ENCODE assay signal across 8 cellular contexts in the genomic region with DNA sequence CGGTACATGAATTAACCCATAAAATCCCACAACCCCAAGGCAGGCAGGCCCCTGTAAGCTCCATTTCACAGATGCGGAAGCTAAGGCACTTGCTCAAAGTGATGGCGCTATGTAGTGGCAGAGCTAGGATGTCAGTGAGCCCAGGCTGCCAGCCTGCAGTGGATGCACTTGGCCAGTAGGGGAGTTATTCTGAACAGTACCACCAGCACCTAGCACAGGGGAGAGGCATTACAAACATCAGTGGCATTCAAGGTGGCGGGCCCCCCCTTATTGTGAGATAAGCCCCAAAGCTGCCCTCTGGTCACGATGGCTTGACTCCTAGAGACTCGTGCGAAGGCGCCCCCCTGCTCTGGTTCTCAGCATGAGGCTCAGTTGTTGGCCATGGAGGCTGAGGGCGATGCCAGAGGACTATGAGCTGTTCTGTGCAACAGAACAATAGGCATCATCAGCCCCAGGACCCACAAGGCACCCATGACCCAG. TPM values are rescaled to one million over a fixed set of nuclear protein-coding genes. Genes with fewer than 3 reads are reported as not detected.
A peak's percentile ranks its signal among the peaks of the same experiment; 100 is the strongest.
DNase-seq lines count a peak whose midpoint lies in the region; ATAC-seq and TF ChIP-seq lines count a peak whose summit lies in the region.

No MANE protein-coding gene starts in this region.

- H3K9me3 Mint-ChIP-seq in endodermal cell (no peaks in the 10 kb centered on the region), nephron (peaks cover 2% of the 10 kb centered on the region)

- H3K79me2 ChIP-seq in DND-41 (ENCODE audit: insufficient read depth, low read length): no peaks in the 10 kb centered on the region

- H2AFZ ChIP-seq in DND-41 (ENCODE audit: low read depth, low read length): no peak overlapping the region

- H3K36me3 ChIP-seq in DND-41 (ENCODE audit: insufficient read depth, low read length): peaks cover 62% of the 10 kb centered on the region
- H3K36me3 ChIP-seq in HAP-1 (replicated peaks): peaks cover 33% of the 10 kb centered on the region
- H3K36me3 ChIP-seq in endodermal cell (ENCODE audit: control insufficient read depth, insufficient read depth, low read length): peaks cover 86% of the 10 kb centered on the region

- DNase-seq in DND-41 (peak; percentile 45), HAP-1 (ENCODE audit: low spot score in 2 of 2) (peak; percentile 13 to 57), SKM-1 (lab: John Stamatoyannopoulos, UW; ENCODE audit: unreplicated experiment) (peak; percentile 10), endodermal cell (peak; percentile 89), ureter (ENCODE audit: low spot score) (no peak)

- peaks cover 10% of the 10 kb centered on the region; the same call in 1 of the 2 replicates for H4K20me1 ChIP-seq in DND-41 (ENCODE audit: insufficient read depth, low read length)

- H3K27ac Mint-ChIP-seq in endodermal cell: no peak overlapping the region
- H3K27ac Mint-ChIP-seq in nephron: no peak overlapping the region

- H3K27me3 Mint-ChIP-seq in endodermal cell (ENCODE audit: insufficient read depth): no peaks in the 10 kb centered on the region
- H3K27me3 Mint-ChIP-seq in nephron (ENCODE audit: low read depth): no peaks in the 10 kb centered on the region

- 93% methylated on average over 6 to 9 of the region's 9 CpGs for WGBS in endodermal cell (ENCODE audit: insufficient coverage in 1 of 2, insufficient read length in 1 of 2), 2 experiments

- H3K4me3 Mint-ChIP-seq in endodermal cell (no peak overlapping the region), nephron (no peak overlapping the region)

- ATAC-seq in DND-41 (ENCODE audit: insufficient read depth, low read depth) (peak; percentile 84), HG02588 (IDR thresholded peaks at IDR 0.05; ENCODE audit: unreplicated experiment) (no peak), HG02623 (IDR thresholded peaks at IDR 0.05; ENCODE audit: unreplicated experiment) (no peak)

- H3K36me3 Mint-ChIP-seq in endodermal cell (ENCODE audit: low read depth) (peaks cover 67% of the 10 kb centered on the region), nephron (ENCODE audit: low read depth) (peaks cover 78% of the 10 kb centered on the region)

- no peak overlapping the region for H3K4me3 ChIP-seq in DND-41 (ENCODE audit: low read depth in 1 of 2, low read length in 2 of 2)
- no peak overlapping the region for H3K4me3 ChIP-seq in HAP-1
- H3K4me3 ChIP-seq in endodermal cell (ENCODE audit: low read length): no peak overlapping the region

- H3K27ac ChIP-seq in DND-41 (ENCODE audit: low read length) (no peak overlapping the region), endodermal cell (ENCODE audit: low read depth, low read length) (no peak overlapping the region)

- H3K9me3 ChIP-seq in DND-41 (ENCODE audit: insufficient read depth, low read length, severe bottlenecking): no peaks in the 10 kb centered on the region
- H3K9me3 ChIP-seq in HAP-1: no peaks in the 10 kb centered on the region
- H3K9me3 ChIP-seq in endodermal cell (ENCODE audit: control insufficient read depth, low read length): no peaks in the 10 kb centered on the region

- TF ChIP-seq CTCF in DND-41 (IDR thresholded peaks at IDR 0.05; ENCODE audit: borderline replicate concordance, extremely low read depth, low read length, poor library complexity, severe bottlenecking): peak; percentile 79
- peak; percentile 82 for TF ChIP-seq CTCF in endodermal cell (conservative IDR thresholded peaks at IDR 0.05)
- TF ChIP-seq CTCF in nephron (IDR thresholded peaks at IDR 0.05; ENCODE audit: unreplicated experiment in 3 of 3): peak; percentile 44 to 56 (median 55)

- in situ Hi-C loops in HAP-1 (cut with MboI; ENCODE audit: low sequenced_read_pairs): no loop called here

- no peak overlapping the region for H3K9ac ChIP-seq in DND-41 (ENCODE audit: low read depth, low read length)
- H3K9ac ChIP-seq in endodermal cell (ENCODE audit: extremely low read depth, low read length, poor library complexity, severe bottlenecking): no peak overlapping the region

- peaks cover 13% of the 10 kb centered on the region for H3K4me1 Mint-ChIP-seq in endodermal cell
- peaks cover 11% of the 10 kb centered on the region for H3K4me1 Mint-ChIP-seq in nephron

- H3K4me2 ChIP-seq in DND-41 (ENCODE audit: insufficient read depth, low read length): no peak overlapping the region

- H3K27me3 ChIP-seq in DND-41 (ENCODE audit: insufficient read depth, low read length, poor library complexity): no peaks in the 10 kb centered on the region
- H3K27me3 ChIP-seq in HAP-1 (ENCODE audit: low read depth): no peaks in the 10 kb centered on the region
- H3K27me3 ChIP-seq in endodermal cell (ENCODE audit: control insufficient read depth, insufficient read depth, low read length, poor library complexity, severe bottlenecking): no peaks in the 10 kb centered on the region

- H3K4me1 ChIP-seq in DND-41 (ENCODE audit: insufficient read depth, low read length) (no peaks in the 10 kb centered on the region), HAP-1 (no peaks in the 10 kb centered on the region), endodermal cell (ENCODE audit: control insufficient read depth, insufficient read depth, low read length) (no peaks in the 10 kb centered on the region)

RNA-seq across cellular contexts. Expression of gene GTF3C1, which starts 33.8 kb away (rescaled TPM):
- total RNA-seq in endodermal cell: 100 to 1,000 TPM; 138 TPM
- 73.5 TPM for polyA plus RNA-seq in endodermal cell (2013, experiment 1 of 2)
- polyA plus RNA-seq in endodermal cell (2013, experiment 2 of 2): 77.1 TPM
- total RNA-seq in ureter: 72.5 TPM

RNA-seq across cellular contexts. Expression of gene KATNIP, which starts 34.0 kb away (rescaled TPM):
- total RNA-seq in endodermal cell (10 to 100 TPM; 33.6 to 39.1 TPM), ureter (46.0 TPM)
- polyA plus RNA-seq in endodermal cell (2013, experiment 1 of 2): 14.5 TPM
- polyA plus RNA-seq in endodermal cell (2013, experiment 2 of 2): 13.9 TPM
